ENCODE assay signal across 21 cellular contexts in genomic region chr13:64414381-64414780, GRCh38.
"Had no signal": no experiment of that assay in that cellular context is flagged by ENCODE, and none has a peak within 500 bp of the region (broad histone marks: within the 10 kb centered on the region; RNA-seq: fewer than 3 reads in every experiment).

No MANE protein-coding gene starts in this region.

- DNase-seq: IMR-90, Karpas-422, KG1, MG63, NCI-H1092 treated with DMSO at 0.1 percent for 48 hours, NCI-H1436, NCI-H187, NCI-H2029, NCI-H2081 treated with DMSO at 0.1 percent for 48 hours, NCI-H2171, NCI-H226, NCI-H446, NCI-H510A, NCI-H524 treated with DMSO at 0.1 percent for 48 hours, NCI-H69, NCI-H774, Right ventricle myocardium superior, RPMI8226, SIG-M5 had no signal

- H3K9me3 ChIP-seq: MG63, SJSA1 had no signal

- H3K4me1 ChIP-seq: SJSA1 had no signal

- H3K27ac ChIP-seq: SJSA1, SK-N-MC had no signal

- H3K36me3 ChIP-seq: MG63, SJSA1 had no signal

- H3K27me3 ChIP-seq: MG63, SJSA1 had no signal

- H3K4me3 ChIP-seq: MG63, SJSA1, SK-N-MC had no signal
